Comparison of ENCODE assay signal across 1 cellular context in genomic region chr17:81244358-81245023, GRCh38.
TF ChIP-seq lines count a peak whose summit lies in the region.

No MANE protein-coding gene starts in this region.

TF ChIP-seq in endothelial cell of umbilical vein, 7 proteins besides CTCF, POLR2A, EP300 and RAD21:
- TF ChIP-seq GATA2 (IDR thresholded peaks at IDR 0.05; ENCODE audit: insufficient read depth, insufficient read length, low read depth, low read length) (no peak), POLR2AphosphoS5 (IDR thresholded peaks at IDR 0.05; ENCODE audit: insufficient read depth, low read depth, low read length) (peak; percentile 37), EZH2 (IDR thresholded peaks at IDR 0.05; ENCODE audit: borderline replicate concordance, low read depth, low read length, severe bottlenecking) (no peak)
